8 cellular contexts compared by ENCODE assay signal in genomic region chr15:40807028-40807887, GRCh38.
DNase-seq lines count a peak whose midpoint lies in the region; ATAC-seq and TF ChIP-seq lines count a peak whose summit lies in the region.

Gene DNAJC17 (minus strand): TSS chr15:40807473. CDS start chr15:40807446, 27 bp downstream.
Gene ZFYVE19 (plus strand): TSS chr15:40807089. CDS start chr15:40807590, 501 bp downstream.

- DNase-seq in AG09319 (ENCODE audit: extremely low read depth, low read depth), result peak; percentile 94
- peak; percentile 86 for DNase-seq in NCI-H345 treated with DMSO at 0.1 percent for 48 hours (lab: John Stamatoyannopoulos, UW; ENCODE audit: unreplicated experiment)
- DNase-seq in activated CD4-positive, CD25-positive, alpha-beta regulatory T cell (lab: John Stamatoyannopoulos, UW), result peak; percentile 83 to 88 (median 84)
- DNase-seq in central memory CD4-positive, alpha-beta T cell, result peak; percentile 91
- peak; percentile 97 for DNase-seq in inferior parietal cortex (ENCODE audit: extremely low spot score)
- peak; percentile 88 to 94 for DNase-seq in stimulated activated CD4-positive, alpha-beta T cell treated with anti-CD3 and anti-CD28 coated beads, Interleukin-12 subunit alpha, Interleukin-12 subunit beta, amount 100 ng/mL, for 24 hours (ENCODE audit: low read depth in 2 of 2)

- TF ChIP-seq CTCF in AG09319 (IDR thresholded peaks at IDR 0.05; ENCODE audit: low read depth, low read length), result no peak

- peak; percentile 93 for ATAC-seq in GM19023 (IDR thresholded peaks at IDR 0.05; ENCODE audit: unreplicated experiment)
- ATAC-seq in HG03280 (IDR thresholded peaks at IDR 0.05; ENCODE audit: unreplicated experiment), result peak; percentile 96

Comparison
In these comparisons a context has a peak if more than half of its experiments do, and no peak if none do; other contexts are left out.
1. Peak in every context shown above with its lines: DNase-seq and ATAC-seq.